Comparison of ENCODE assay signal across 1 cellular context in genomic region chr5:116970318-116970717, GRCh38.
TF ChIP-seq lines count a peak whose summit lies in the region.

No MANE protein-coding gene starts in this region.

TF ChIP-seq in HEK293, 187 proteins besides CTCF, POLR2A, EP300 and RAD21 (continued from another document and continues in another):
- TF ChIP-seq ATF2 (tag by site-specific recombination; IDR thresholded peaks at IDR 0.05; ENCODE audit: low read depth) (no peak), GLIS1 (tag by site-specific recombination; IDR thresholded peaks at IDR 0.05) (no peak), ZSCAN30 (tag by site-specific recombination; IDR thresholded peaks at IDR 0.05) (0 out of 2 replicates have a peak, but pooled peaks have one; percentile 12), PRDM1 (tag by site-specific recombination; IDR thresholded peaks at IDR 0.05) (no peak), ZNF561 (tag by site-specific recombination; IDR thresholded peaks at IDR 0.05; ENCODE audit: borderline replicate concordance) (peak; percentile 56; the same call in 1 of the 2 replicates), ZBTB48 (tag by site-specific recombination; IDR thresholded peaks at IDR 0.05) (no peak), ZNF514 (tag by site-specific recombination; IDR thresholded peaks at IDR 0.05) (no peak), ZEB2 (tag by site-specific recombination; IDR thresholded peaks at IDR 0.05) (peak; percentile 14; the same call in 1 of the 2 replicates), ZNF350 (tag by site-specific recombination; IDR thresholded peaks at IDR 0.05) (peak; percentile 87), ZNF354C (tag by site-specific recombination; IDR thresholded peaks at IDR 0.05; ENCODE audit: borderline replicate concordance, low read depth) (no peak), ZNF660 (tag by site-specific recombination; IDR thresholded peaks at IDR 0.05) (0 out of 2 replicates have a peak, but pooled peaks have one; percentile 42), ZNF223 (tag by site-specific recombination; IDR thresholded peaks at IDR 0.05) (no peak), ZNF341 (tag by site-specific recombination; IDR thresholded peaks at IDR 0.05; ENCODE audit: low read depth) (no peak), ZIC2 (tag by site-specific recombination; IDR thresholded peaks at IDR 0.05) (no peak), FEZF1 (tag by site-specific recombination; IDR thresholded peaks at IDR 0.05) (peak; percentile 51), KLF17 (tag by site-specific recombination; IDR thresholded peaks at IDR 0.05) (no peak), ZNF549 (tag by site-specific recombination; IDR thresholded peaks at IDR 0.05) (peak; percentile 74; the same call in 1 of the 2 replicates), ZXDB (tag by site-specific recombination; IDR thresholded peaks at IDR 0.05) (0 out of 2 replicates have a peak, but pooled peaks have one; percentile 34), RBAK (tag by site-specific recombination; IDR thresholded peaks at IDR 0.05) (no peak), ZNF558 (tag by site-specific recombination; IDR thresholded peaks at IDR 0.05) (peak; percentile 30; the same call in 1 of the 2 replicates), MYNN (tag by site-specific recombination; IDR thresholded peaks at IDR 0.05; ENCODE audit: borderline replicate concordance) (no peak), ZNF175 (tag by site-specific recombination; IDR thresholded peaks at IDR 0.05) (no peak), ZBTB44 (tag by site-specific recombination; IDR thresholded peaks at IDR 0.05) (peak; percentile 78), YY2 (tag by site-specific recombination; IDR thresholded peaks at IDR 0.05) (no peak), ZNF830 (tag by site-specific recombination; IDR thresholded peaks at IDR 0.05; ENCODE audit: low read depth) (peak; percentile 7; the same call in 1 of the 2 replicates), ZNF366 (tag by site-specific recombination; conservative IDR thresholded peaks at IDR 0.05) (peak; percentile 52), ZNF324 (tag by site-specific recombination; IDR thresholded peaks at IDR 0.05) (no peak), GLI2 (tag by site-specific recombination; IDR thresholded peaks at IDR 0.05; ENCODE audit: borderline replicate concordance, low read depth) (no peak), PRDM10 (tag by site-specific recombination; IDR thresholded peaks at IDR 0.05) (0 out of 2 replicates have a peak, but pooled peaks have one; percentile 28), ZNF529 (tag by site-specific recombination; IDR thresholded peaks at IDR 0.05; ENCODE audit: insufficient replicate concordance) (no peak), ZNF518A (tag by site-specific recombination; conservative IDR thresholded peaks at IDR 0.05; ENCODE audit: low read depth) (peak; percentile 34), ZBTB17 (tag by site-specific recombination; IDR thresholded peaks at IDR 0.05) (no peak), ZNF776 (tag by site-specific recombination; IDR thresholded peaks at IDR 0.05; ENCODE audit: borderline replicate concordance) (peak; percentile 80; the same call in 1 of the 2 replicates), OVOL3 (tag by site-specific recombination; IDR thresholded peaks at IDR 0.05) (no peak; the same call in 1 of the 2 replicates), ZNF571 (tag by site-specific recombination; IDR thresholded peaks at IDR 0.05) (no peak), ZNF639 (tag by site-specific recombination; IDR thresholded peaks at IDR 0.05) (no peak), EGR2 (tag by site-specific recombination; IDR thresholded peaks at IDR 0.05; ENCODE audit: low read depth) (no peak), ZNF133 (tag by site-specific recombination; IDR thresholded peaks at IDR 0.05) (no peak), SP7 (tag by site-specific recombination; IDR thresholded peaks at IDR 0.05) (no peak), ZNF10 (tag by site-specific recombination; IDR thresholded peaks at IDR 0.05) (no peak), ZNF311 (tag by site-specific recombination; IDR thresholded peaks at IDR 0.05; ENCODE audit: borderline replicate concordance) (no peak), ZNF692 (tag by site-specific recombination; IDR thresholded peaks at IDR 0.05) (peak; percentile 33), ZBTB8A (tag by site-specific recombination; IDR thresholded peaks at IDR 0.05) (no peak), ZNF248 (tag by site-specific recombination; IDR thresholded peaks at IDR 0.05) (0 out of 2 replicates have a peak, but pooled peaks have one; percentile 28), ZNF488 (tag by site-specific recombination; IDR thresholded peaks at IDR 0.05) (no peak)
